Comparison of ENCODE assay signal across 8 cellular contexts in the genomic region with DNA sequence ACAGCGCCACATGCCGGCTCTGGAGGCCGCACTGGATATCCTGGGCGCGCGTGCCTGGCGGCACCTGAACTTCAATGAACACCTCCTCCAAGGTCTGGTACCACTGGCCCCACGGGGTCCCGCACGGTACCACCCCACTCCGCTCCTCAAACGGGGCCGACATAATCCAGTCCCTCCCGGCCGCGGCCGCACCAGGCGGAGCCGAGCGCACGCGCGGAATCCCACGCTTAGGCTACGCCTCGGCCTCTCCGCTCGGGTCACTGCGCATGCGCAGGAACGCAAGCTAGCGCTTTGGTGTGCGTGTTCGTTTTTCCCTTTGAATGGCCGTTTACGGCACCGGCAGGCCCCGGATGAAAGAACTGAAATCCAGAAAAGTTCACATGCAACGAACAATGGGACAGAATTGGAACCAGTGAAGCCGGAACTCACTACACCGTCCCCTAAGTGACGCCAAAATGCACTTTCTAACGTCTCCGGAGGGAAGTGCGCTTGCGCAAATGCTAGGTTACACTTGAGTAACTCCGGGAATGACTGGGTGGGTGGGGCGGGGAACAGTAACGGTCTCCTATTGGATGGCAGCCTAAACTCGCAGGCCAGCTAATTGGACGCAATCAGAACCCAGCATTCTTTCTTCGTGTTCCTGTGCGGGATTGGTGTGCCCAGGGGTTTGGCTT.
A peak's percentile ranks its signal among the peaks of the same experiment; 100 is the strongest.
DNase-seq lines count a peak whose midpoint lies in the region; ATAC-seq lines count a peak whose summit lies in the region.

A gene with protein sequence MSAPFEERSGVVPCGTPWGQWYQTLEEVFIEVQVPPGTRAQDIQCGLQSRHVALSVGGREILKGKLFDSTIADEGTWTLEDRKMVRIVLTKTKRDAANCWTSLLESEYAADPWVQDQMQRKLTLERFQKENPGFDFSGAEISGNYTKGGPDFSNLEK (minus strand): TSS at position 215 of the 674 bp plus-strand sequence. CDS start 52 bp downstream, at position 163.

- peak; percentile 94 for DNase-seq in AG20443 (ENCODE audit: low spot score)
- peak; percentile 97 to 98 for DNase-seq in NCI-H446 (lab: John Stamatoyannopoulos, UW)
- DNase-seq in cerebellar cortex (ENCODE audit: low spot score), result peak; percentile 99
- peak; percentile 99 for DNase-seq in islet precursor cell
- DNase-seq in stimulated activated CD4-positive, alpha-beta T cell treated with anti-CD3 and anti-CD28 coated beads, Interleukin-12 subunit alpha, Interleukin-12 subunit beta, amount 100 ng/mL, for 48 hours (ENCODE audit: low read depth in 2 of 3, low spot score in 1 of 3), result peak; percentile 89 to 91 (median 90)

- ATAC-seq in GM19025 (IDR thresholded peaks at IDR 0.05; ENCODE audit: low read depth, unreplicated experiment), result peak; percentile 68
- ATAC-seq in HG03342 (IDR thresholded peaks at IDR 0.05; ENCODE audit: unreplicated experiment), result peak; percentile 82
- peak; percentile 83 to 85 for ATAC-seq in activated CD4-positive, CD25-positive, alpha-beta regulatory T cell treated with anti-CD3 and anti-CD28 coated beads, Interleukin-2, amount 50 U/mL, for 24 hours

Comparison
In these comparisons a context has a peak if more than half of its experiments do, and no peak if none do; other contexts are left out.
1. Peak in every context shown above with its lines: DNase-seq and ATAC-seq.